2 cellular contexts compared by ENCODE assay signal in the genomic region with DNA sequence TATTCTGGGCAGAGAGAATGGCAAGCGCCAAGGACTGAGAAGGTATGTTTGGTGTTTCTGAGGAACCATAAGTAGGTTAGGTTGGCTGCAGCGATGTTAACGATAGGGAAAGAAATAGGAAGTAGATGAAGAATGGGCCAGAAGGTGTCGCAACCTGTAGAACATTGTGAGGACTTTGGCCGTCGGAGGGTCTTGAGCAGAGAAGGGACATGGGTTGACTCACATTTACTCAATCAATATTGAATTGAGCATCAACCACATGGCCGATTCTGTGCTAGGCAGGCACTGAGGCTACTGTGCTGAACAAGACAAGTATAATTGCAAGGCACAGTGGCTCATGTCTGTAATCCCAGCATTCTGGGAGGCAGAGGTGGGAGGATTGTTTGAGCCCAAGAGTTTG.
TF ChIP-seq lines count a peak whose summit lies in the region.

No MANE protein-coding gene starts in this region.

TF ChIP-seq in HepG2, 621 proteins besides CTCF, POLR2A, EP300 and RAD21 (continues in another document):
- TF ChIP-seq RARG (CRISPR knock-in tag; IDR thresholded peaks at IDR 0.05; ENCODE audit: low read depth): no peak
- 0 out of 2 replicates have a peak, but pooled peaks have one; percentile 56 for TF ChIP-seq ZBTB7B (CRISPR knock-in tag; IDR thresholded peaks at IDR 0.05)
- TF ChIP-seq KAT8 (CRISPR knock-in tag; IDR thresholded peaks at IDR 0.05): peak; percentile 19; the same call in 1 of the 2 replicates
- TF ChIP-seq THYN1 (CRISPR knock-in tag; IDR thresholded peaks at IDR 0.05; ENCODE audit: borderline replicate concordance, low read depth): no peak
- TF ChIP-seq ZNF784 (CRISPR knock-in tag; IDR thresholded peaks at IDR 0.05; ENCODE audit: borderline replicate concordance): no peak
- no peak for TF ChIP-seq PAX8 (CRISPR knock-in tag; IDR thresholded peaks at IDR 0.05; ENCODE audit: borderline replicate concordance)
- TF ChIP-seq, protein P1, sequence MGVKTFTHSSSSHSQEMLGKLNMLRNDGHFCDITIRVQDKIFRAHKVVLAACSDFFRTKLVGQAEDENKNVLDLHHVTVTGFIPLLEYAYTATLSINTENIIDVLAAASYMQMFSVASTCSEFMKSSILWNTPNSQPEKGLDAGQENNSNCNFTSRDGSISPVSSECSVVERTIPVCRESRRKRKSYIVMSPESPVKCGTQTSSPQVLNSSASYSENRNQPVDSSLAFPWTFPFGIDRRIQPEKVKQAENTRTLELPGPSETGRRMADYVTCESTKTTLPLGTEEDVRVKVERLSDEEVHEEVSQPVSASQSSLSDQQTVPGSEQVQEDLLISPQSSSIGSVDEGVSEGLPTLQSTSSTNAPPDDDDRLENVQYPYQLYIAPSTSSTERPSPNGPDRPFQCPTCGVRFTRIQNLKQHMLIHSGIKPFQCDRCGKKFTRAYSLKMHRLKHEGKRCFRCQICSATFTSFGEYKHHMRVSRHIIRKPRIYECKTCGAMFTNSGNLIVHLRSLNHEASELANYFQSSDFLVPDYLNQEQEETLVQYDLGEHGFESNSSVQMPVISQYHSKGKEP (CRISPR knock-in tag; IDR thresholded peaks at IDR 0.05): no peak
- no peak for TF ChIP-seq KLF6 (CRISPR knock-in tag; IDR thresholded peaks at IDR 0.05)
- no peak for TF ChIP-seq KDM3A (CRISPR knock-in tag; IDR thresholded peaks at IDR 0.05; ENCODE audit: low read depth)
- TF ChIP-seq ATF7-NPFF (CRISPR knock-in tag; IDR thresholded peaks at IDR 0.05; ENCODE audit: low read depth): no peak
- no peak for TF ChIP-seq ZNF83 (CRISPR knock-in tag; IDR thresholded peaks at IDR 0.05; ENCODE audit: borderline replicate concordance)
- TF ChIP-seq SALL1 (CRISPR knock-in tag; IDR thresholded peaks at IDR 0.05): peak; percentile 32; the same call in 1 of the 2 replicates
- peak; percentile 75; the same call in 1 of the 2 replicates for TF ChIP-seq TRIM24 (CRISPR knock-in tag; IDR thresholded peaks at IDR 0.05)
- TF ChIP-seq, protein P2, sequence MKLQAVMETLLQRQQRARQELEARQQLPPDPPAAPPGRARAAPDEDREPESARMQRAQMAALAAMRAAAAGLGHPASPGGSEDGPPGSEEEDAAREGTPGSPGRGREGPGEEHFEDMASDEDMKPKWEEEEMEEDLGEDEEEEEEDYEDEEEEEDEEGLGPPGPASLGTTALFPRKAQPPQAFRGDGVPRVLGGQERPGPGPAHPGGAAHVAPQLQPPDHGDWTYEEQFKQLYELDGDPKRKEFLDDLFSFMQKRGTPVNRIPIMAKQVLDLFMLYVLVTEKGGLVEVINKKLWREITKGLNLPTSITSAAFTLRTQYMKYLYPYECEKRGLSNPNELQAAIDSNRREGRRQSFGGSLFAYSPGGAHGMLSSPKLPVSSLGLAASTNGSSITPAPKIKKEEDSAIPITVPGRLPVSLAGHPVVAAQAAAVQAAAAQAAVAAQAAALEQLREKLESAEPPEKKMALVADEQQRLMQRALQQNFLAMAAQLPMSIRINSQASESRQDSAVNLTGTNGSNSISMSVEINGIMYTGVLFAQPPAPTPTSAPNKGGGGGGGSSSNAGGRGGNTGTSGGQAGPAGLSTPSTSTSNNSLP (IDR thresholded peaks at IDR 0.05; ENCODE audit: low read depth, low read length): peak; percentile 74
- TF ChIP-seq CHCHD3 (CRISPR knock-in tag; IDR thresholded peaks at IDR 0.05): no peak
- TF ChIP-seq ZNF3 (CRISPR knock-in tag; IDR thresholded peaks at IDR 0.05): no peak
- no peak for TF ChIP-seq ZFP91 (CRISPR knock-in tag; IDR thresholded peaks at IDR 0.05; ENCODE audit: borderline replicate concordance)
- no peak for TF ChIP-seq ZNF547 (CRISPR knock-in tag; IDR thresholded peaks at IDR 0.05)
- no peak for TF ChIP-seq REXO4 (CRISPR knock-in tag; IDR thresholded peaks at IDR 0.05; ENCODE audit: borderline replicate concordance)
- TF ChIP-seq KLF12 (CRISPR knock-in tag; IDR thresholded peaks at IDR 0.05; ENCODE audit: borderline replicate concordance): no peak
- TF ChIP-seq, protein P3, sequence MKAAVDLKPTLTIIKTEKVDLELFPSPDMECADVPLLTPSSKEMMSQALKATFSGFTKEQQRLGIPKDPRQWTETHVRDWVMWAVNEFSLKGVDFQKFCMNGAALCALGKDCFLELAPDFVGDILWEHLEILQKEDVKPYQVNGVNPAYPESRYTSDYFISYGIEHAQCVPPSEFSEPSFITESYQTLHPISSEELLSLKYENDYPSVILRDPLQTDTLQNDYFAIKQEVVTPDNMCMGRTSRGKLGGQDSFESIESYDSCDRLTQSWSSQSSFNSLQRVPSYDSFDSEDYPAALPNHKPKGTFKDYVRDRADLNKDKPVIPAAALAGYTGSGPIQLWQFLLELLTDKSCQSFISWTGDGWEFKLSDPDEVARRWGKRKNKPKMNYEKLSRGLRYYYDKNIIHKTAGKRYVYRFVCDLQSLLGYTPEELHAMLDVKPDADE (CRISPR knock-in tag; IDR thresholded peaks at IDR 0.05): no peak
- TF ChIP-seq ETV6 (CRISPR knock-in tag; conservative IDR thresholded peaks at IDR 0.05): no peak
- no peak for TF ChIP-seq ZNF343 (CRISPR knock-in tag; IDR thresholded peaks at IDR 0.05)
- TF ChIP-seq HNF4G (IDR thresholded peaks at IDR 0.05; ENCODE audit: borderline replicate concordance, low read depth, low read length): peak; percentile 80
- no peak for TF ChIP-seq HNF4G (CRISPR knock-in tag; IDR thresholded peaks at IDR 0.05; ENCODE audit: borderline replicate concordance, low read depth)
- no peak for TF ChIP-seq SMAD3 (CRISPR knock-in tag; IDR thresholded peaks at IDR 0.05)
- no peak for TF ChIP-seq SYNCRIP (IDR thresholded peaks at IDR 0.05; ENCODE audit: insufficient read depth, low read depth, low read length)
- peak; percentile 32 for TF ChIP-seq SMC3 (IDR thresholded peaks at IDR 0.05; ENCODE audit: low read length)
- TF ChIP-seq IRF2 (CRISPR knock-in tag; IDR thresholded peaks at IDR 0.05): 0 out of 2 replicates have a peak, but pooled peaks have one; percentile 36
- no peak for TF ChIP-seq ISL2 (CRISPR knock-in tag; IDR thresholded peaks at IDR 0.05)

TF ChIP-seq in K562, 482 proteins besides CTCF, POLR2A, EP300 and RAD21:
- TF ChIP-seq SMARCA4 (IDR thresholded peaks at IDR 0.05): no peak
- peak; percentile 86 for TF ChIP-seq CEBPB (tag; IDR thresholded peaks at IDR 0.05)
- TF ChIP-seq CEBPG (CRISPR knock-in tag; IDR thresholded peaks at IDR 0.05): peak; percentile 35; the same call in 1 of the 2 replicates
- no peak for TF ChIP-seq CEBPG (tag; conservative IDR thresholded peaks at IDR 0.05 in 1 of 2, IDR thresholded peaks at IDR 0.05 in 1 of 2)
- TF ChIP-seq ZC3H8 (IDR thresholded peaks at IDR 0.05): no peak
- TF ChIP-seq, protein P4, sequence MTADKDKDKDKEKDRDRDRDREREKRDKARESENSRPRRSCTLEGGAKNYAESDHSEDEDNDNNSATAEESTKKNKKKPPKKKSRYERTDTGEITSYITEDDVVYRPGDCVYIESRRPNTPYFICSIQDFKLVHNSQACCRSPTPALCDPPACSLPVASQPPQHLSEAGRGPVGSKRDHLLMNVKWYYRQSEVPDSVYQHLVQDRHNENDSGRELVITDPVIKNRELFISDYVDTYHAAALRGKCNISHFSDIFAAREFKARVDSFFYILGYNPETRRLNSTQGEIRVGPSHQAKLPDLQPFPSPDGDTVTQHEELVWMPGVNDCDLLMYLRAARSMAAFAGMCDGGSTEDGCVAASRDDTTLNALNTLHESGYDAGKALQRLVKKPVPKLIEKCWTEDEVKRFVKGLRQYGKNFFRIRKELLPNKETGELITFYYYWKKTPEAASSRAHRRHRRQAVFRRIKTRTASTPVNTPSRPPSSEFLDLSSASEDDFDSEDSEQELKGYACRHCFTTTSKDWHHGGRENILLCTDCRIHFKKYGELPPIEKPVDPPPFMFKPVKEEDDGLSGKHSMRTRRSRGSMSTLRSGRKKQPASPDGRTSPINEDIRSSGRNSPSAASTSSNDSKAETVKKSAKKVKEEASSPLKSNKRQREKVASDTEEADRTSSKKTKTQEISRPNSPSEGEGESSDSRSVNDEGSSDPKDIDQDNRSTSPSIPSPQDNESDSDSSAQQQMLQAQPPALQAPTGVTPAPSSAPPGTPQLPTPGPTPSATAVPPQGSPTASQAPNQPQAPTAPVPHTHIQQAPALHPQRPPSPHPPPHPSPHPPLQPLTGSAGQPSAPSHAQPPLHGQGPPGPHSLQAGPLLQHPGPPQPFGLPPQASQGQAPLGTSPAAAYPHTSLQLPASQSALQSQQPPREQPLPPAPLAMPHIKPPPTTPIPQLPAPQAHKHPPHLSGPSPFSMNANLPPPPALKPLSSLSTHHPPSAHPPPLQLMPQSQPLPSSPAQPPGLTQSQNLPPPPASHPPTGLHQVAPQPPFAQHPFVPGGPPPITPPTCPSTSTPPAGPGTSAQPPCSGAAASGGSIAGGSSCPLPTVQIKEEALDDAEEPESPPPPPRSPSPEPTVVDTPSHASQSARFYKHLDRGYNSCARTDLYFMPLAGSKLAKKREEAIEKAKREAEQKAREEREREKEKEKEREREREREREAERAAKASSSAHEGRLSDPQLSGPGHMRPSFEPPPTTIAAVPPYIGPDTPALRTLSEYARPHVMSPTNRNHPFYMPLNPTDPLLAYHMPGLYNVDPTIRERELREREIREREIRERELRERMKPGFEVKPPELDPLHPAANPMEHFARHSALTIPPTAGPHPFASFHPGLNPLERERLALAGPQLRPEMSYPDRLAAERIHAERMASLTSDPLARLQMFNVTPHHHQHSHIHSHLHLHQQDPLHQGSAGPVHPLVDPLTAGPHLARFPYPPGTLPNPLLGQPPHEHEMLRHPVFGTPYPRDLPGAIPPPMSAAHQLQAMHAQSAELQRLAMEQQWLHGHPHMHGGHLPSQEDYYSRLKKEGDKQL (CRISPR knock-in tag; IDR thresholded peaks at IDR 0.05; ENCODE audit: borderline replicate concordance): no peak
